Comparison of ENCODE assay signal across 12 cellular contexts in genomic region chr2:105575626-105576025, GRCh38.
DNase-seq lines count a peak whose midpoint lies in the region; ATAC-seq and TF ChIP-seq lines count a peak whose summit lies in the region.
"Had no signal": no experiment of that assay in that cellular context is flagged by ENCODE, and none has a peak within 500 bp of the region (broad histone marks: within the 10 kb centered on the region; RNA-seq: fewer than 3 reads in every experiment).

No MANE protein-coding gene starts in this region.

- no peak for ATAC-seq in HG03521 (IDR thresholded peaks at IDR 0.05; ENCODE audit: unreplicated experiment)

- H3K4me3 ChIP-seq in CD4-positive, alpha-beta memory T cell (ENCODE audit: low read length in 2 of 2) = no peak overlapping the region
- no peak overlapping the region for H3K4me3 ChIP-seq in neural progenitor cell

- CTCF ChIA-PET in CD4-positive, alpha-beta memory T cell (lab: Charles Lee; ENCODE audit: partially characterized antibody) = interaction anchor here (0.9 to 8.6 kb wide), 11 partner anchors 13 to 520 kb away, joined by 3 to 280 read pairs (median 5); no protein-coding TSS in a partner anchor

- no peak for TF ChIP-seq CTCF in neural progenitor cell (IDR thresholded peaks at IDR 0.05)

- no peak overlapping the region for H2AFZ ChIP-seq in neural progenitor cell (replicated peaks)

- no peaks in the 10 kb centered on the region for H3K79me2 ChIP-seq in neural progenitor cell (ENCODE audit: low read depth)

- H3K4me3 Mint-ChIP-seq in CD4-positive, alpha-beta memory T cell = no peak overlapping the region
- no peak overlapping the region for H3K4me3 Mint-ChIP-seq in neural progenitor cell

- no peaks in the 10 kb centered on the region for H3K9me3 ChIP-seq in CD4-positive, alpha-beta memory T cell (ENCODE audit: control insufficient read depth in 1 of 2, low read length in 2 of 2)
- H3K9me3 ChIP-seq in neural progenitor cell (ENCODE audit: low read depth) = no peaks in the 10 kb centered on the region

- no peaks in the 10 kb centered on the region for H3K36me3 ChIP-seq in CD4-positive, alpha-beta memory T cell (ENCODE audit: insufficient read depth, low read length)
- no peaks in the 10 kb centered on the region for H3K36me3 ChIP-seq in neural progenitor cell

- intact Hi-C loops in CD4-positive, alpha-beta memory T cell (cut with micrococcal nuclease) = loop anchor here (1.0 to 5.0 kb wide), 9 partner anchors 163 to 967 kb away; no protein-coding TSS in a partner anchor

- no peak for DNase-seq in CD4-positive, alpha-beta memory T cell
- DNase-seq in NCI-H1694 (lab: John Stamatoyannopoulos, UW) (peak; percentile 71), cerebellar cortex (ENCODE audit: low spot score) (peak; percentile 93), neural progenitor cell (ENCODE audit: low spot score) (no peak), T-helper 1 cell (no peak), activated gamma-delta T cell (lab: John Stamatoyannopoulos, UW) (no peak), SW 1271 (lab: John Stamatoyannopoulos, UW) (no peak)
- DNase-seq: activated CD4-positive, alpha-beta T cell treated with anti-CD3 and anti-CD28 coated beads, Interleukin-2, amount 50 U/mL, for 4 hours; kidney had no signal

- H3K4me2 ChIP-seq in neural progenitor cell = no peak overlapping the region

- H3F3A ChIP-seq in neural progenitor cell (ENCODE audit: low read depth) = no peaks in the 10 kb centered on the region

- H3K9me3 Mint-ChIP-seq in CD4-positive, alpha-beta memory T cell = no peaks in the 10 kb centered on the region
- H3K9me3 Mint-ChIP-seq in neural progenitor cell = no peaks in the 10 kb centered on the region
- H3K9me3 Mint-ChIP-seq: activated T-helper 2 cell treated with anti-CD3 and anti-CD28 coated beads, Interferon-gamma antibody, Interleukin-2, Interleukin-4, amounts not matched to agents 10 μg/mL and 5 μg/mL and 100 μg/mL, durations not matched to agents 14 hours and 24 hours and 36 hours had no signal

- peak overlapping the region in 5 of 7 donors; percentile 4 to 80 (median 52) for H3K27ac Mint-ChIP-seq in CD4-positive, alpha-beta memory T cell
- H3K27ac Mint-ChIP-seq in neural progenitor cell = peak overlapping the region; percentile 44
- H3K27ac Mint-ChIP-seq: activated T-helper 2 cell treated with anti-CD3 and anti-CD28 coated beads, Interferon-gamma antibody, Interleukin-2, Interleukin-4, amounts not matched to agents 10 μg/mL and 5 μg/mL and 100 μg/mL, durations not matched to agents 14 hours and 24 hours and 36 hours had no signal

- H3K27me3 Mint-ChIP-seq in CD4-positive, alpha-beta memory T cell = peaks cover 9 to 12% of the 10 kb centered on the region in 2 donors
- H3K27me3 Mint-ChIP-seq in neural progenitor cell (ENCODE audit: insufficient read depth, low read depth) = peaks cover 6% of the 10 kb centered on the region

- no peak overlapping the region for H3K27ac ChIP-seq in CD4-positive, alpha-beta memory T cell (ENCODE audit: low read depth, low read length)
- H3K27ac ChIP-seq in neural progenitor cell = no peak overlapping the region

- no peaks in the 10 kb centered on the region for H3K36me3 Mint-ChIP-seq in CD4-positive, alpha-beta memory T cell
- no peaks in the 10 kb centered on the region for H3K36me3 Mint-ChIP-seq in neural progenitor cell
- H3K36me3 Mint-ChIP-seq: CD4-positive, CD25-positive, alpha-beta regulatory T cell had no signal

- POLR2A ChIA-PET in CD4-positive, alpha-beta memory T cell (lab: Charles Lee; ENCODE audit: partially characterized antibody) = interaction anchor here (0.8 to 2.7 kb wide), 3 partner anchors 212 to 519 kb away, joined by 3 to 10 read pairs (median 5); no protein-coding TSS in a partner anchor

- peaks cover 13% of the 10 kb centered on the region for H3K4me1 ChIP-seq in CD4-positive, alpha-beta memory T cell (ENCODE audit: insufficient read depth, low read length)
- peaks cover 7% of the 10 kb centered on the region for H3K4me1 ChIP-seq in neural progenitor cell

- no peaks in the 10 kb centered on the region for H4K20me1 ChIP-seq in neural progenitor cell (ENCODE audit: low read depth)

- no peak overlapping the region for H3K9ac ChIP-seq in neural progenitor cell

- H3K4me1 Mint-ChIP-seq in CD4-positive, alpha-beta memory T cell = peaks cover 9 to 29% (median 14%) of the 10 kb centered on the region in 4 donors
- H3K4me1 Mint-ChIP-seq in neural progenitor cell = peaks cover 12% of the 10 kb centered on the region

- no peaks in the 10 kb centered on the region for H3K27me3 ChIP-seq in CD4-positive, alpha-beta memory T cell (ENCODE audit: insufficient read depth, low read length)
- H3K27me3 ChIP-seq in neural progenitor cell = no peaks in the 10 kb centered on the region

Comparison
In these comparisons a context has a peak if more than half of its experiments do, and no peak if none do; other contexts are left out.
1. DNase-seq: peak in NCI-H1694 (single experiment) and cerebellar cortex (single experiment); none in CD4-positive, alpha-beta memory T cell (0 of 5), neural progenitor cell (single experiment), T-helper 1 cell (0 of 5), activated gamma-delta T cell (single experiment) and SW 1271 (0 of 2).